In the genomic region with DNA sequence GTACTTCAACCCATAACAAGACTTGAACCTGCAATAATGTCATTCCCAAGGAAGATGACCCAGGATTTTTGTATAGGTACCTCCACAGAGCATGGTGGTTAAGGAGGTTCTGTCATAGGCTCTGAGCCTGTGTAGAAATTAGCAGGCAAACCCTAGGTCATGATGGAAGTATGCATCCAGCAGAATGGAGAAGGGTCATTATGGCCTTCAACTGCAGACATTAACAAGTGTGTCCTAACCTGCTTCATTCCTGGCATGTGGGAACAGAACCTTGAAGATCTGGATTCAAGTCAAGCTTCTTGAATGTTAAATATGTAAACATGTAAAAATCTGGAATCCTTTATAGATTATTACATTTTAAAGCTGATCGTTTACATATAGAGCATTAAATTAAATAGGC, we compare ENCODE assay signal across 20 cellular contexts.
"Had no signal": no experiment of that assay in that cellular context is flagged by ENCODE, and none has a peak within 500 bp of the region (broad histone marks: within the 10 kb centered on the region; RNA-seq: fewer than 3 reads in every experiment).

No MANE protein-coding gene starts in this region.

- H3K27ac ChIP-seq: esophagus squamous epithelium, foreskin keratinocyte, left ventricle myocardium inferior, psoas muscle, right lobe of liver, skin epidermis had no signal

- H3K4me1 Mint-ChIP-seq: immature natural killer cell, naive B cell had no signal

- H3K36me3 ChIP-seq: esophagus squamous epithelium, left ventricle myocardium inferior, right lobe of liver had no signal

- H3K4me3 ChIP-seq: esophagus squamous epithelium, left ventricle myocardium inferior, lung, psoas muscle, right lobe of liver, skin epidermis had no signal

- H3K36me3 Mint-ChIP-seq: immature natural killer cell, naive B cell had no signal

- H3K4me1 ChIP-seq: left ventricle myocardium inferior had no signal

- H3K27ac Mint-ChIP-seq: dendritic cell treated with granulocyte-macrophage colony-stimulating factor and Interleukin-4, amounts not matched to agents 40 ng/mL and 50 ng/mL, for 4 days; effector memory CD8-positive, alpha-beta T cell; naive B cell; nephron had no signal

- H3K27me3 ChIP-seq: esophagus squamous epithelium, foreskin keratinocyte, right lobe of liver had no signal

- DNase-seq: effector memory CD8-positive, alpha-beta T cell; esophagus squamous epithelium; immature natural killer cell; kidney; left cardiac atrium; left ventricle myocardium inferior; mesenchymal stem cell; midbrain; naive B cell; psoas muscle; retina; right lobe of liver; stimulated activated CD4-positive, alpha-beta T cell treated with anti-CD3 and anti-CD28 coated beads, Interleukin-2, amount 100 ng/mL, for 24 hours; stimulated activated CD4-positive, alpha-beta T cell treated with anti-CD3 and anti-CD28 coated beads, Interleukin-4, amount 100 ng/mL, for 4 hours; stimulated activated naive CD4-positive, alpha-beta T cell had no signal

- H3K4me3 Mint-ChIP-seq: dendritic cell treated with granulocyte-macrophage colony-stimulating factor and Interleukin-4, amounts not matched to agents 40 ng/mL and 50 ng/mL, for 4 days; effector memory CD8-positive, alpha-beta T cell; immature natural killer cell; naive B cell; nephron had no signal

- H3K9me3 ChIP-seq: esophagus squamous epithelium, left ventricle myocardium inferior, psoas muscle, right lobe of liver had no signal

- H3K27me3 Mint-ChIP-seq: dendritic cell treated with granulocyte-macrophage colony-stimulating factor and Interleukin-4, amounts not matched to agents 40 ng/mL and 50 ng/mL, for 4 days had no signal

- H3K9me3 Mint-ChIP-seq: dendritic cell treated with granulocyte-macrophage colony-stimulating factor and Interleukin-4, amounts not matched to agents 40 ng/mL and 50 ng/mL, for 4 days; effector memory CD8-positive, alpha-beta T cell; immature natural killer cell; naive B cell had no signal
